In the genomic region with DNA sequence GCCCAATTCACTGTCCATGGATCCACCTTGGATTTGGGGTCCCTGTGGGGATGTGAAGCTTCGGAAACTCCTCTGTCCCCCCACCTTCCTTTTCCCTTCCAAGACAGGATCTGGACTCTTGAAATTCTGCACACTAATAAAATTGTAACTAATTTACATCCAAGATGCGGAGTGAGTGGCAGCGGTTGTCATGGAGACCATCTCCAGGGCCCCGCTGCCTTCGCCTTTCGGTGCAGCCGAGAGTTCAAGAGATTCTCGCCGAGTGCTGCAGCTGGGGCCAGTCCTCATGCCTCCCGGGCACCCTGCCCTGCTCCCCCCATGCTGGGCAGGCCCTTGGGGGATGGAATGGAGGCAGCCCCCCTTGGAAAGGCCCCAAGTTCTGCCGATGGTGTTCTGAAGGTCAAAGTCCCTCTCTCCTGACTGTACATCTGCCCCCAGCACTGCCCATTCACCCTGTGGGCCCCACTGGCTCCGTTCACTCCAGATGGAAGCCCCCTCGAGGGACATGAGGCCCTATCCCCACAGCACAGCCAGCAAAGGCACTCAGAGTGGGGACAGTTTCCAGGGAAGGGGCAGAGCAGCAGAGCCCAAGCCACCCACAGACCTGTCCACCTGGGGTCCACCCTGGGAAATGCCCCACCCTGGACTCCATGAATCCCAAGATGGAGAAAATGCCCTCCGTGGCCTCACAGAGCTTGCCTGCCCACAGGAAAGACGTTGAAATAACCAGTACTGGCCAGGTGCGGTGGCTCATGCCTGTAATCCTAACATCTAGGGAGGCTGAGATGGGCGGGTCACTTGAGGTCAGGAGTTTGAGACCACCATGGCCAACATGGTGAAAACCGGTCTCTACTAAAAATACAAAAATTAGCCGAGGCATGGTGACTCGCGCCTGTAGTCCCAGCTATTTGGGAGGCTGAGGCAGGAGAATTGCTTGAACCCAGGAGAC, we compare ENCODE assay signal across 25 cellular contexts. TPM values are rescaled to one million over a fixed set of nuclear protein-coding genes. Genes with fewer than 3 reads are reported as not detected.
"Had no signal": no experiment of that assay in that cellular context is flagged by ENCODE, and none has a peak within 500 bp of the region (broad histone marks: within the 10 kb centered on the region; RNA-seq: fewer than 3 reads in every experiment).

No MANE protein-coding gene starts in this region.

- ATAC-seq: heart right ventricle; right lobe of liver; stimulated activated naive B cell treated with anti-CD40 and anti-IgM and Interleukin-4, amounts not matched to agents 10 μg/mL and 1 μg/mL and 100 μg/mL, for 72 hours had no signal

- H3K27ac ChIP-seq: adrenal gland, ascending aorta, brain microvascular endothelial cell, heart right ventricle, parathyroid adenoma, right lobe of liver, testis had no signal

- H3K9me2 ChIP-seq: SK-N-SH had no signal

- H3K79me2 ChIP-seq: parathyroid adenoma had no signal

- H3K4me1 Mint-ChIP-seq: nephron progenitor cell; stimulated activated naive B cell treated with anti-CD40 and anti-IgM and Interleukin-4, amounts not matched to agents 10 μg/mL and 1 μg/mL and 100 μg/mL, for 72 hours had no signal

- H3K36me3 Mint-ChIP-seq: activated CD4-positive, alpha-beta memory T cell treated with anti-CD3 and anti-CD28 coated beads for 36 hours; activated naive CD8-positive, alpha-beta T cell had no signal

- FAIRE-seq: endometrium had no signal

- H3K4me2 ChIP-seq: SK-N-SH, smooth muscle cell had no signal

- H3K36me3 ChIP-seq: adrenal gland, ascending aorta, brain microvascular endothelial cell, heart right ventricle, right lobe of liver had no signal

- H2AFZ ChIP-seq: parathyroid adenoma had no signal

- H3K27me3 ChIP-seq: adrenal gland, ascending aorta, brain microvascular endothelial cell, right lobe of liver, testis had no signal

- H3K4me3 Mint-ChIP-seq: activated CD4-positive, alpha-beta memory T cell treated with anti-CD3 and anti-CD28 coated beads for 36 hours; activated naive CD8-positive, alpha-beta T cell; dendritic cell treated with granulocyte-macrophage colony-stimulating factor and Interleukin-4, amounts not matched to agents 40 ng/mL and 50 ng/mL, for 4 days; nephron progenitor cell; stimulated activated naive B cell treated with anti-CD40 and anti-IgM and Interleukin-4, amounts not matched to agents 10 μg/mL and 1 μg/mL and 100 μg/mL, for 72 hours had no signal

- H3K9me3 ChIP-seq: adrenal gland, ascending aorta, heart right ventricle, right lobe of liver, SK-N-SH, testis had no signal

- H3K9ac ChIP-seq: parathyroid adenoma, SK-N-SH had no signal

- H3K4me3 ChIP-seq: adrenal gland, ascending aorta, heart right ventricle, right lobe of liver, smooth muscle cell, testis had no signal

- H3K4me1 ChIP-seq: adrenal gland, ascending aorta, heart right ventricle, parathyroid adenoma, right lobe of liver, testis had no signal

- H3K27ac Mint-ChIP-seq: activated CD4-positive, alpha-beta memory T cell treated with anti-CD3 and anti-CD28 coated beads for 36 hours; activated naive CD8-positive, alpha-beta T cell; dendritic cell treated with granulocyte-macrophage colony-stimulating factor and Interleukin-4, amounts not matched to agents 40 ng/mL and 50 ng/mL, for 4 days; nephron progenitor cell; stimulated activated naive B cell treated with anti-CD40 and anti-IgM and Interleukin-4, amounts not matched to agents 10 μg/mL and 1 μg/mL and 100 μg/mL, for 72 hours had no signal

- DNase-seq: activated CD4-positive, alpha-beta memory T cell treated with anti-CD3 and anti-CD28 coated beads for 36 hours; activated CD4-positive, alpha-beta T cell treated with anti-CD3 and anti-CD28 coated beads for 48 hours; activated gamma-delta T cell treated with Interleukin-2 at 50 U/mL for 16 hours; adrenal gland; brain microvascular endothelial cell; effector CD4-positive, alpha-beta T cell; heart right ventricle; islet precursor cell; nephron progenitor cell; right lobe of liver; SK-N-SH; stimulated activated CD4-positive, alpha-beta T cell treated with anti-CD3 and anti-CD28 coated beads, Interleukin-2, amount 100 ng/mL, for 48 hours; stimulated activated CD8-positive, alpha-beta memory T cell treated with anti-CD3 and anti-CD28 coated beads, Interleukin-4, amount 100 ng/mL, for 48 hours; stimulated activated naive B cell treated with anti-CD40 and anti-IgM and Interleukin-4, amounts not matched to agents 10 μg/mL and 1 μg/mL and 100 μg/mL, for 72 hours; testis; trophoblast cell had no signal

- H3K9me3 Mint-ChIP-seq: activated CD4-positive, alpha-beta memory T cell treated with anti-CD3 and anti-CD28 coated beads for 36 hours; dendritic cell treated with granulocyte-macrophage colony-stimulating factor and Interleukin-4, amounts not matched to agents 40 ng/mL and 50 ng/mL, for 4 days; nephron progenitor cell had no signal

RNA-seq across cellular contexts. Expression of gene IGLL1, which starts 25.9 kb away (rescaled TPM):
- total RNA-seq: activated CD4-positive, alpha-beta memory T cell treated with anti-CD3 and anti-CD28 coated beads for 36 hours; adrenal gland; ascending aorta; epithelial cell of proximal tubule; fibroblast of villous mesenchyme; heart right ventricle; lung microvascular endothelial cell; right lobe of liver; smooth muscle cell had no signal
- polyA plus RNA-seq: heart right ventricle, SK-N-SH, smooth muscle cell had no signal
